Comparison of ENCODE assay signal across 1 cellular context in the genomic region with DNA sequence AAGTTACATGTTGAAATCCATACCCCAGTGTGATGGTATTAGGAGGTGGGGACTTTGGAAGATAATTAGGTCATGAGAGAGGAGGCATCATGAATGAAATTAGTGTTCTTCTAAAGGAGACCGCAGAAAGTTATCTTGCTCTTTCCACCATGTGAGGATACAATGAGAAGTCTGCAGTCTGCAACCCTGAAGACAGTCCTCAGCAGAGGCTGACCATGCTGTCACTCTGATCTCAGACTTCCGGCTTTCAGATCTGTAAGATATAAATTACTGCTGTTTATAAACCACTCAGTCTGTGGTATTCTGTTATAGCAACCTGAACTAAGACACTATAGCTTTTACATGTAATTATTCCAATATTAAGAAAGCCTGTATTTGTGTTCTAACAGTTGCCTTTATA.
TF ChIP-seq lines count a peak whose summit lies in the region.

No MANE protein-coding gene starts in this region.

TF ChIP-seq in K562, 482 proteins besides CTCF, POLR2A, EP300 and RAD21 (continued from another document):
- TF ChIP-seq, protein P1, sequence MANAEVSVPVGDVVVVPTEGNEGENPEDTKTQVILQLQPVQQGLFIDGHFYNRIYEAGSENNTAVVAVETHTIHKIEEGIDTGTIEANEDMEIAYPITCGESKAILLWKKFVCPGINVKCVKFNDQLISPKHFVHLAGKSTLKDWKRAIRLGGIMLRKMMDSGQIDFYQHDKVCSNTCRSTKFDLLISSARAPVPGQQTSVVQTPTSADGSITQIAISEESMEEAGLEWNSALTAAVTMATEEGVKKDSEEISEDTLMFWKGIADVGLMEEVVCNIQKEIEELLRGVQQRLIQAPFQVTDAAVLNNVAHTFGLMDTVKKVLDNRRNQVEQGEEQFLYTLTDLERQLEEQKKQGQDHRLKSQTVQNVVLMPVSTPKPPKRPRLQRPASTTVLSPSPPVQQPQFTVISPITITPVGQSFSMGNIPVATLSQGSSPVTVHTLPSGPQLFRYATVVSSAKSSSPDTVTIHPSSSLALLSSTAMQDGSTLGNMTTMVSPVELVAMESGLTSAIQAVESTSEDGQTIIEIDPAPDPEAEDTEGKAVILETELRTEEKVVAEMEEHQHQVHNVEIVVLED (CRISPR knock-in tag; IDR thresholded peaks at IDR 0.05): no peak
- TF ChIP-seq RCOR1 (IDR thresholded peaks at IDR 0.05; ENCODE audit: borderline replicate concordance in 1 of 2, low read depth in 2 of 2, low read length in 2 of 2) (peak in 1 of 2 experiments; percentile 58; a peak in 1 of 4 replicates), CBFA2T3 (IDR thresholded peaks at IDR 0.05) (no peak), CBX3 (IDR thresholded peaks at IDR 0.05; ENCODE audit: borderline replicate concordance in 1 of 2, low read length in 2 of 2) (no peak), FUS (optimal IDR thresholded peaks at IDR 0.05; ENCODE audit: low read depth, low read length) (no peak)
- TF ChIP-seq, protein P2, sequence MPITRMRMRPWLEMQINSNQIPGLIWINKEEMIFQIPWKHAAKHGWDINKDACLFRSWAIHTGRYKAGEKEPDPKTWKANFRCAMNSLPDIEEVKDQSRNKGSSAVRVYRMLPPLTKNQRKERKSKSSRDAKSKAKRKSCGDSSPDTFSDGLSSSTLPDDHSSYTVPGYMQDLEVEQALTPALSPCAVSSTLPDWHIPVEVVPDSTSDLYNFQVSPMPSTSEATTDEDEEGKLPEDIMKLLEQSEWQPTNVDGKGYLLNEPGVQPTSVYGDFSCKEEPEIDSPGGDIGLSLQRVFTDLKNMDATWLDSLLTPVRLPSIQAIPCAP (CRISPR knock-in tag; IDR thresholded peaks at IDR 0.05; ENCODE audit: borderline replicate concordance): no peak
